Comparison of ENCODE assay signal across 1 cellular context in the genomic region with DNA sequence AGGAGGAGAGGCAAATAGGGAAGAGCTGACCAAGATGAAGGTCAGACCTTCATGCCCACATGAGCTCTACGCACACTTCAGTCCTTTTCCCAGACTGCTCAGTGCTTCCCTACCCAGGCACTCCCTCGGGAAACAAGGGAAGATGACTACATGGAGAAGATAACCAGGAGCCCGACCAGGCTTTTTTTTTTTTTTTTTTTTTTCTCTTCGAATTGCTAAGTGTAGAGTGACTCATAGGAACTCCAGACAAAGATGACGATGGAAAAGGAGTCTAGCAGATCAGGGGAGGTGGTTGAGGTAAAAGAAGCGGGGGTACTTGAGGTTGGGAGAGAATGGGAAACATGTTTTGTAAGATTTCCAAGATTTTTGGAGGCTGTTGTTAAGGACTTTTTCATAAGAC.
TF ChIP-seq lines count a peak whose summit lies in the region.

No MANE protein-coding gene starts in this region.

TF ChIP-seq in GM23338, 12 proteins besides CTCF, POLR2A, EP300 and RAD21 (continued from another document):
- TF ChIP-seq, protein P1, sequence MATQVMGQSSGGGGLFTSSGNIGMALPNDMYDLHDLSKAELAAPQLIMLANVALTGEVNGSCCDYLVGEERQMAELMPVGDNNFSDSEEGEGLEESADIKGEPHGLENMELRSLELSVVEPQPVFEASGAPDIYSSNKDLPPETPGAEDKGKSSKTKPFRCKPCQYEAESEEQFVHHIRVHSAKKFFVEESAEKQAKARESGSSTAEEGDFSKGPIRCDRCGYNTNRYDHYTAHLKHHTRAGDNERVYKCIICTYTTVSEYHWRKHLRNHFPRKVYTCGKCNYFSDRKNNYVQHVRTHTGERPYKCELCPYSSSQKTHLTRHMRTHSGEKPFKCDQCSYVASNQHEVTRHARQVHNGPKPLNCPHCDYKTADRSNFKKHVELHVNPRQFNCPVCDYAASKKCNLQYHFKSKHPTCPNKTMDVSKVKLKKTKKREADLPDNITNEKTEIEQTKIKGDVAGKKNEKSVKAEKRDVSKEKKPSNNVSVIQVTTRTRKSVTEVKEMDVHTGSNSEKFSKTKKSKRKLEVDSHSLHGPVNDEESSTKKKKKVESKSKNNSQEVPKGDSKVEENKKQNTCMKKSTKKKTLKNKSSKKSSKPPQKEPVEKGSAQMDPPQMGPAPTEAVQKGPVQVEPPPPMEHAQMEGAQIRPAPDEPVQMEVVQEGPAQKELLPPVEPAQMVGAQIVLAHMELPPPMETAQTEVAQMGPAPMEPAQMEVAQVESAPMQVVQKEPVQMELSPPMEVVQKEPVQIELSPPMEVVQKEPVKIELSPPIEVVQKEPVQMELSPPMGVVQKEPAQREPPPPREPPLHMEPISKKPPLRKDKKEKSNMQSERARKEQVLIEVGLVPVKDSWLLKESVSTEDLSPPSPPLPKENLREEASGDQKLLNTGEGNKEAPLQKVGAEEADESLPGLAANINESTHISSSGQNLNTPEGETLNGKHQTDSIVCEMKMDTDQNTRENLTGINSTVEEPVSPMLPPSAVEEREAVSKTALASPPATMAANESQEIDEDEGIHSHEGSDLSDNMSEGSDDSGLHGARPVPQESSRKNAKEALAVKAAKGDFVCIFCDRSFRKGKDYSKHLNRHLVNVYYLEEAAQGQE (IDR thresholded peaks at IDR 0.05; ENCODE audit: unreplicated experiment) = no peak
- TF ChIP-seq NANOG (IDR thresholded peaks at IDR 0.05; ENCODE audit: borderline replicate concordance) (no peak), CREB1 (CRISPR knock-in tag; IDR thresholded peaks at IDR 0.05; ENCODE audit: low read depth) (no peak)
